In genomic region chr1:91883470-91883869, GRCh38 we compare ENCODE assay signal across 9 cellular contexts.
DNase-seq lines count a peak whose midpoint lies in the region; ATAC-seq and TF ChIP-seq lines count a peak whose summit lies in the region.
"Had no signal": no experiment of that assay in that cellular context is flagged by ENCODE, and none has a peak within 500 bp of the region (broad histone marks: within the 10 kb centered on the region; RNA-seq: fewer than 3 reads in every experiment).

No MANE protein-coding gene starts in this region.

- H3K27me3 ChIP-seq in SU-DHL-6 (ENCODE audit: low read length) (no peaks in the 10 kb centered on the region), subcutaneous abdominal adipose tissue (ENCODE audit: control insufficient read depth in 5 of 5, insufficient read depth in 4 of 5, low read length in 5 of 5) (no peaks in the 10 kb centered on the region)

- H3K4me3 ChIP-seq in SU-DHL-6 (ENCODE audit: insufficient read depth, low read length, poor library complexity, severe bottlenecking) (no peak overlapping the region), subcutaneous abdominal adipose tissue (ENCODE audit: low read depth in 1 of 5, low read length in 5 of 5) (peak overlapping the region; percentile 83 to 99 (median 96))

- H3K9ac ChIP-seq in SU-DHL-6 (ENCODE audit: low read length) (no peak overlapping the region), subcutaneous abdominal adipose tissue (ENCODE audit: low read length in 5 of 5) (peak overlapping the region in 3 of 5 donors; percentile 62 to 75 (median 64))

- no peak overlapping the region for H3K4me2 ChIP-seq in SU-DHL-6 (ENCODE audit: low read depth, low read length, poor library complexity, severe bottlenecking)

- no peaks in the 10 kb centered on the region for H4K20me1 ChIP-seq in SU-DHL-6 (ENCODE audit: low read depth, low read length)

- no peak overlapping the region for H2AFZ ChIP-seq in SU-DHL-6 (ENCODE audit: low read depth, low read length, severe bottlenecking)

- H3K79me2 ChIP-seq in SU-DHL-6 (ENCODE audit: insufficient read depth, low read length): no peaks in the 10 kb centered on the region

- no peaks in the 10 kb centered on the region for H3K9me2 ChIP-seq in SU-DHL-6 (replicated peaks; ENCODE audit: insufficient read depth, low read length)

- no peaks in the 10 kb centered on the region for H3F3A ChIP-seq in SU-DHL-6 (ENCODE audit: insufficient read depth)

- H3K4me1 ChIP-seq in subcutaneous abdominal adipose tissue (ENCODE audit: control insufficient read depth in 5 of 5, insufficient read depth in 5 of 5, low read length in 5 of 5): peaks cover 8 to 64% (median 52%) of the 10 kb centered on the region in 5 donors

- DNase-seq in GM03348 (ENCODE audit: low spot score): peak; percentile 63
- DNase-seq in fibroblast of peridontal ligament (ENCODE audit: extremely low read depth): peak; percentile 72
- no peak for DNase-seq in substantia nigra (lab: John Stamatoyannopoulos, UW)
- no peak for DNase-seq in stimulated activated CD4-positive, alpha-beta T cell treated with anti-CD3 and anti-CD28 coated beads, Interleukin-15, amount 100 ng/mL, for 24 hours

- TF ChIP-seq CTCF in 22Rv1 (IDR thresholded peaks at IDR 0.05): peak; percentile 62
- peak; percentile 51 for TF ChIP-seq CTCF in SU-DHL-6 (IDR thresholded peaks at IDR 0.05; ENCODE audit: insufficient read depth, low read length, poor library complexity, severe bottlenecking)

- H3K9me3 ChIP-seq in SU-DHL-6 (ENCODE audit: insufficient read depth, low read length) (no peaks in the 10 kb centered on the region), subcutaneous abdominal adipose tissue (ENCODE audit: control insufficient read depth in 5 of 5, low read length in 5 of 5) (no peaks in the 10 kb centered on the region)

- H3K36me3 ChIP-seq in SU-DHL-6 (ENCODE audit: low read length) (no peaks in the 10 kb centered on the region), subcutaneous abdominal adipose tissue (ENCODE audit: control insufficient read depth in 5 of 5, insufficient read depth in 5 of 5, low read length in 5 of 5) (no peaks in the 10 kb centered on the region)

- ATAC-seq in GM21786 (IDR thresholded peaks at IDR 0.05; ENCODE audit: unreplicated experiment): no peak

- H3K27ac ChIP-seq in 22Rv1: no peak overlapping the region
- H3K27ac ChIP-seq in SU-DHL-6 (ENCODE audit: low read depth, low read length): no peak overlapping the region
- peak overlapping the region; percentile 91 for H3K27ac ChIP-seq in subcutaneous abdominal adipose tissue (ENCODE audit: low read depth, low read length)
- no peak overlapping the region for H3K27ac ChIP-seq in substantia nigra (ENCODE audit: low read depth, low read length, poor library complexity, severe bottlenecking)
- H3K27ac ChIP-seq: epithelial cell of prostate had no signal

Comparison
In these comparisons a context has a peak if more than half of its experiments do, and no peak if none do; other contexts are left out.
1. DNase-seq: peak in GM03348 (single experiment) and fibroblast of peridontal ligament (single experiment); none in substantia nigra (0 of 49) and stimulated activated CD4-positive, alpha-beta T cell treated with anti-CD3 and anti-CD28 coated beads, Interleukin-15, amount 100 ng/mL, for 24 hours (single experiment).